In the genomic region with DNA sequence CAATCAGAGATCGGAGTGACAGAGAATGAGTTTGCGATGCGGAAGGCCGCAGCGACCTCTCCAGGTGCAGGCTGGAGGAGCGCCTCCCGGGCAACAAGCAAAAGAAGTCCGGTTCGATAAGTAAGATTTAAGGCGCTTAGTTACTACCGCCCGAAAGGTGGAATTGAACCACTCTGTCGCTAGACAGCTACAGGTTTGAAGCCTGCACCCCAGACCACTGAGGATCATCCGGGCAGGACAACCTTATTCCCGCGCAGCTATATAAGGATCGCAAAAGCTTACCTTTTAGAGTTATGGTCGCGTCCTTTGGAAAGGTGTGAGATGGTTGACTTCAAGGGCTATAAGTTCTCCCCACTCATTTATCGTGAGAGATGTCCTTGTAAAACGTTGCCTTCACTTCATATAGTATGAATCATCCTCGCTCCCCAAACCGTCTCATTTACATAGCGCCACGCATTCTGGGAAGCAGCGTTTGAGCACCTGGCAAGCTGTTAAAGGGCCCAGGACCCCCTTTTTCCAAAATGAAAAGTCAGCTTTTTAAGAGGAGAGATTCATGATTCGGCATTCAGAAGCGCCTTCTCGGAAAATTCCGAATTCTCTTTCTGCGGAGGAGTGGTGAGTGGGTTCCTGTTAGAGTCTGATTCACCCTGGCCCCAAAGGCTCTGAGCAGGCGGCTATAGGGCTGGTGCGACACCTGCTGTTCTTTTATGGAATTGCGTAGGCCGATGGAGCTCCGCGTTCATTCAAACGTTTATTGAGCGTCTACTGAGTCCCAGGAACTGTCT, we compare ENCODE assay signal across 8 cellular contexts. TPM values are rescaled to one million over a fixed set of nuclear protein-coding genes. Genes with fewer than 3 reads are reported as not detected.
DNase-seq lines count a peak whose midpoint lies in the region; ATAC-seq and TF ChIP-seq lines count a peak whose summit lies in the region.

No MANE protein-coding gene starts in this region.

- H3K27ac ChIP-seq in heart left ventricle (peak overlapping the region; percentile 91 to 99 (median 96)), upper lobe of right lung (peak overlapping the region; percentile 98)

- H3K36me3 ChIP-seq in heart left ventricle (no peaks in the 10 kb centered on the region), upper lobe of right lung (no peaks in the 10 kb centered on the region)

- intact Hi-C loops in heart left ventricle (cut with DNase I), result loop anchor here (1.0 to 10.0 kb wide), 4 partner anchors 39 to 54 kb away; a partner anchor contains a TSS
- intact Hi-C loops in posterior cingulate gyrus (cut with DNase I), result loop anchor here (1.0 kb wide), 2 partner anchors 39 to 51 kb away; no protein-coding TSS in a partner anchor
- intact Hi-C loops in upper lobe of right lung (cut with DNase I), result loop anchor here (2.0 kb wide), 1 partner anchor 38 kb away; no protein-coding TSS in a partner anchor

- peak overlapping the region; percentile 28 to 68 (median 54) for H3K4me3 ChIP-seq in heart left ventricle
- peak overlapping the region; percentile 50 for H3K4me3 ChIP-seq in upper lobe of right lung

- 0% methylated on average over 38 to 39 of the region's 39 CpGs for WGBS in heart left ventricle, 4 donors

- DNase-seq in NCI-H1092 (lab: John Stamatoyannopoulos, UW), result peak; percentile 75
- DNase-seq in SKM-1 (lab: John Stamatoyannopoulos, UW; ENCODE audit: unreplicated experiment), result peak; percentile 40
- DNase-seq in activated naive CD8-positive, alpha-beta T cell treated with anti-CD3 and anti-CD28 coated beads, Interleukin-2, amount 50 U/mL, for 16 hours (ENCODE audit: low read depth, low spot score), result peak; percentile 76
- DNase-seq in heart left ventricle, result peak; percentile 81 to 87 (median 83)
- peak; percentile 71 to 97 (median 80) for DNase-seq in posterior cingulate gyrus
- DNase-seq in upper lobe of right lung, result peak; percentile 88

- peak; percentile 95 to 99 (median 97) for TF ChIP-seq CTCF in heart left ventricle (IDR thresholded peaks at IDR 0.05)
- peak; percentile 96 for TF ChIP-seq CTCF in upper lobe of right lung (IDR thresholded peaks at IDR 0.05)

- H3K9me3 ChIP-seq in heart left ventricle (no peaks in the 10 kb centered on the region), upper lobe of right lung (no peaks in the 10 kb centered on the region)

- peaks cover 0 to 8% (median 0%) of the 10 kb centered on the region in 9 donors for H3K27me3 ChIP-seq in heart left ventricle
- peaks cover 4% of the 10 kb centered on the region for H3K27me3 ChIP-seq in upper lobe of right lung

- H3K4me1 ChIP-seq in heart left ventricle (peaks cover 0 to 28% (median 9%) of the 10 kb centered on the region in 12 donors), upper lobe of right lung (peaks cover 6% of the 10 kb centered on the region)

- ATAC-seq in HG02588 (IDR thresholded peaks at IDR 0.05; ENCODE audit: unreplicated experiment), result peak; percentile 74
- peak; percentile 94 to 98 (median 96) for ATAC-seq in heart left ventricle
- ATAC-seq in upper lobe of right lung, result peak; percentile 94

- peak; percentile 38 for TF ChIP-seq POLR2A in GM10847 (IDR thresholded peaks at IDR 0.05; ENCODE audit: extremely low read depth, insufficient read length)
- peak in 1 of 2 donors; percentile 27 for TF ChIP-seq POLR2A in heart left ventricle (IDR thresholded peaks at IDR 0.05)

RNA-seq across cellular contexts. Expression of a gene that starts 10.8 kb away (rescaled TPM):
- 100 to 1,000 TPM in 1 of 9 donors, 10 to 100 TPM in 1, 1 to 10 TPM in 4, under 1 TPM in 3; 0.23 to 107 (median 1.1) TPM for total RNA-seq in heart left ventricle
- 1 to 10 TPM; 1.4 to 8.0 TPM for polyA plus RNA-seq in heart left ventricle
- total RNA-seq in upper lobe of right lung, result 3.6 TPM

RNA-seq across cellular contexts. Expression of a gene that starts 18.2 kb away (rescaled TPM):
- total RNA-seq in heart left ventricle, result 10 to 100 TPM; 12.9 to 33.0 (median 26.9) TPM
- 10 to 100 TPM; 12.1 to 14.2 TPM for polyA plus RNA-seq in heart left ventricle
- 13.3 TPM for total RNA-seq in upper lobe of right lung

RNA-seq across cellular contexts. Expression of a gene that starts 19.6 kb away (rescaled TPM):
- 1 to 10 TPM in 1 of 9 donors, under 1 TPM in 3, not detected in 5; 0.56 to 2.7 (median 0.65) TPM for total RNA-seq in heart left ventricle
- under 1 TPM; 0.23 to 0.78 TPM for polyA plus RNA-seq in heart left ventricle
- 0.67 TPM for total RNA-seq in upper lobe of right lung

RNA-seq across cellular contexts. Expression of a gene that starts 28.6 kb away (rescaled TPM):
- total RNA-seq in heart left ventricle (100 to 1,000 TPM in 1 of 9 donors, 10 to 100 TPM in 8; 31.2 to 106 (median 46.8) TPM), upper lobe of right lung (155 TPM)
- polyA plus RNA-seq in heart left ventricle, result 10 to 100 TPM; 50.9 to 74.9 TPM

RNA-seq across cellular contexts. Expression of a gene that starts 54.9 kb away (rescaled TPM):
- total RNA-seq in heart left ventricle (100 to 1,000 TPM; 104 to 156 (median 121) TPM), upper lobe of right lung (48.8 TPM)
- polyA plus RNA-seq in heart left ventricle, result 100 to 1,000 TPM; 120 to 294 TPM

Comparison
In these comparisons a context has a peak if more than half of its experiments do, and no peak if none do; other contexts are left out.
1. Peak in every context shown above with its lines: DNase-seq, ATAC-seq, H3K4me3 ChIP-seq and H3K27ac ChIP-seq.